ENCODE assay signal across 28 cellular contexts in genomic region chr6:128528241-128528640, GRCh38.
"Had no signal": no experiment of that assay in that cellular context is flagged by ENCODE, and none has a peak within 500 bp of the region (broad histone marks: within the 10 kb centered on the region; RNA-seq: fewer than 3 reads in every experiment).

No MANE protein-coding gene starts in this region.

- H3K4me1 ChIP-seq: parathyroid adenoma, psoas muscle, spleen, suprapubic skin, testis, tibial artery, transverse colon, upper lobe of right lung, uterus had no signal

- H3K9me3 ChIP-seq: ovary, psoas muscle, spleen, suprapubic skin, testis, tibial artery, transverse colon, upper lobe of right lung, uterus had no signal

- H3K79me2 ChIP-seq: parathyroid adenoma had no signal

- H3K4me2 ChIP-seq: neural progenitor cell, smooth muscle cell had no signal

- H3K27me3 ChIP-seq: neural progenitor cell, ovary, suprapubic skin, testis, tibial artery, transverse colon, upper lobe of right lung, uterus had no signal

- H2AFZ ChIP-seq: neural progenitor cell, parathyroid adenoma had no signal

- ATAC-seq: natural killer cell; psoas muscle; right cardiac atrium; sciatic nerve; stimulated activated memory B cell treated with anti-CD40 and anti-IgM and Interleukin-4, amounts not matched to agents 10 μg/mL and 1 μg/mL and 100 μg/mL, for 72 hours; stimulated activated naive CD8-positive, alpha-beta T cell treated with anti-CD3 and anti-CD28 coated beads, Interleukin-15, amount 100 ng/mL, for 72 hours; stimulated activated naive CD8-positive, alpha-beta T cell treated with anti-CD3 and anti-CD28 coated beads, Interleukin-15, Interleukin-2, amounts not matched to agents 100 U/mL and 50 U/mL, for 24 hours; upper lobe of right lung had no signal

- H3K4me3 ChIP-seq: neural progenitor cell, ovary, psoas muscle, skin epidermis, smooth muscle cell, spleen, suprapubic skin, testis, tibial artery, transverse colon, upper lobe of right lung, uterus had no signal

- H3K9ac ChIP-seq: neural progenitor cell, parathyroid adenoma had no signal

- H3K36me3 ChIP-seq: neural progenitor cell, ovary, spleen, suprapubic skin, tibial artery, transverse colon, upper lobe of right lung, uterus had no signal

- H3K27ac ChIP-seq: neural progenitor cell, ovary, parathyroid adenoma, psoas muscle, skin epidermis, spleen, suprapubic skin, testis, tibial artery, transverse colon, upper lobe of right lung, uterus had no signal

- DNase-seq: natural killer cell; occipital lobe; ovary; posterior cingulate gyrus; psoas muscle; right cardiac atrium; spleen; stimulated activated CD4-positive, alpha-beta T cell treated with anti-CD3 and anti-CD28 coated beads, Interleukin-12 subunit alpha, Interleukin-12 subunit beta, amount 100 ng/mL, for 4 hours; stimulated activated CD4-positive, alpha-beta T cell treated with anti-CD3 and anti-CD28 coated beads, Interleukin-1b, Interleukin-23, amount 100 ng/mL, for 48 hours; stimulated activated CD4-positive, alpha-beta T cell treated with anti-CD3 and anti-CD28 coated beads, Interleukin-4, amount 100 ng/mL, for 1 hour; stimulated activated CD4-positive, alpha-beta T cell treated with anti-CD3 and anti-CD28 coated beads, Interleukin-4, amount 100 ng/mL, for 4 hours; stimulated activated CD8-positive, alpha-beta memory T cell treated with anti-CD3 and anti-CD28 coated beads, Interleukin-4, amount 100 ng/mL, for 48 hours; stimulated activated naive CD4-positive, alpha-beta T cell; stimulated activated naive CD8-positive, alpha-beta T cell treated with anti-CD3 and anti-CD28 coated beads, Interleukin-15, amount 100 ng/mL, for 72 hours; stimulated activated naive CD8-positive, alpha-beta T cell treated with anti-CD3 and anti-CD28 coated beads, Interleukin-15, Interleukin-2, amounts not matched to agents 100 U/mL and 50 U/mL, for 24 hours; substantia nigra; testis; tibial artery; transverse colon; upper lobe of right lung; uterus had no signal
